ENCODE assay signal across 14 cellular contexts in the genomic region with DNA sequence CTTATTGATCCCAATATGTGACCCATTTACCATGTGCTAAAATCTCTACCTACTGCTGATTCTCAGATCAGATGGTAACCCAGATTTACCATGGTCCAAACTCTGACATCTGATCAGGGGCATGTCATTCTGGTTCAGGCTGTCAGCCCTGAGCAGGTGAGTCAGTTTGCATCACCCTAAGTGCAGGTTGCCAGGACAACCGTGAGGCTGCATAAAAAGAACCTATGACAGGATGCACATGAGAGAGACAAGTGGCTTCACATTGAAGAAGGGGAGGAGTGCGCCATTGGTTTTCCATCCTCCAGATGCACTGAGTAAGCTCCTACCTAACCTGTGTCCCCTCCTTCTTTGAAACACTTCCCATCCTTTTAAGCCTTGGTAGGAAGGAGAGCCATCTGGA. TPM values are rescaled to one million over a fixed set of nuclear protein-coding genes. Genes with fewer than 3 reads are reported as not detected.
A peak's percentile ranks its signal among the peaks of the same experiment; 100 is the strongest.
DNase-seq lines count a peak whose midpoint lies in the region; ATAC-seq and TF ChIP-seq lines count a peak whose summit lies in the region.
"Had no signal": no experiment of that assay in that cellular context is flagged by ENCODE, and none has a peak within 500 bp of the region (broad histone marks: within the 10 kb centered on the region; RNA-seq: fewer than 3 reads in every experiment).

No MANE protein-coding gene starts in this region.

- no peak for TF ChIP-seq CTCF in GM13977 (IDR thresholded peaks at IDR 0.05; ENCODE audit: extremely low read depth, insufficient read depth, missing control alignments)

- no peaks in the 10 kb centered on the region for H3K4me1 Mint-ChIP-seq in activated CD4-positive, alpha-beta T cell treated with anti-CD3 and anti-CD28 coated beads, Interleukin-2, amount 10 ng/mL, durations not matched to agents 7 days and 5 days
- H3K4me1 Mint-ChIP-seq in activated CD8-positive, alpha-beta T cell treated with anti-CD3 and anti-CD28 coated beads, Interleukin-2, amount 10 ng/mL, durations not matched to agents 7 days and 5 days (ENCODE audit: low read depth): no peaks in the 10 kb centered on the region
- H3K4me1 Mint-ChIP-seq in naive B cell: no peaks in the 10 kb centered on the region

- no peaks in the 10 kb centered on the region for H3K9me3 Mint-ChIP-seq in activated CD4-positive, alpha-beta T cell treated with anti-CD3 and anti-CD28 coated beads, Interleukin-2, amount 10 ng/mL, durations not matched to agents 7 days and 5 days
- no peaks in the 10 kb centered on the region for H3K9me3 Mint-ChIP-seq in activated CD8-positive, alpha-beta T cell treated with anti-CD3 and anti-CD28 coated beads, Interleukin-2, amount 10 ng/mL, durations not matched to agents 7 days and 5 days (ENCODE audit: insufficient read depth)
- no peaks in the 10 kb centered on the region for H3K9me3 Mint-ChIP-seq in naive B cell

- no peak overlapping the region for H3K27ac Mint-ChIP-seq in activated CD4-positive, alpha-beta T cell treated with anti-CD3 and anti-CD28 coated beads, Interleukin-2, amount 10 ng/mL, durations not matched to agents 7 days and 5 days
- H3K27ac Mint-ChIP-seq in activated CD8-positive, alpha-beta T cell treated with anti-CD3 and anti-CD28 coated beads, Interleukin-2, amount 10 ng/mL, durations not matched to agents 7 days and 5 days: no peak overlapping the region
- no peak overlapping the region for H3K27ac Mint-ChIP-seq in naive B cell

- in situ Hi-C loops in GM13977 (cut with MboI; ENCODE audit: low pct_unique_long_range_greater_than_20kb, low sequenced_read_pairs, unreplicated experiment): no loop called here

- H3K27me3 Mint-ChIP-seq in activated CD4-positive, alpha-beta T cell treated with anti-CD3 and anti-CD28 coated beads, Interleukin-2, amount 10 ng/mL, durations not matched to agents 7 days and 5 days: peaks cover 25% of the 10 kb centered on the region
- peaks cover 42% of the 10 kb centered on the region for H3K27me3 Mint-ChIP-seq in activated CD8-positive, alpha-beta T cell treated with anti-CD3 and anti-CD28 coated beads, Interleukin-2, amount 10 ng/mL, durations not matched to agents 7 days and 5 days (ENCODE audit: low read depth)
- H3K27me3 Mint-ChIP-seq in naive B cell: peaks cover 25 to 42% (median 34%) of the 10 kb centered on the region in 3 donors

- DNase-seq in activated CD4-positive, alpha-beta T cell treated with anti-CD3 and anti-CD28 coated beads, Interleukin-2, amount 10 ng/mL, durations not matched to agents 7 days and 5 days: peak; percentile 12
- DNase-seq in activated CD4-positive, alpha-beta T cell treated with anti-CD3 and anti-CD28 coated beads for 4 hours: no peak
- DNase-seq in M059J (ENCODE audit: low read depth): peak; percentile 46
- DNase-seq in activated CD8-positive, alpha-beta T cell treated with anti-CD3 and anti-CD28 coated beads, Interleukin-2, amount 10 ng/mL, durations not matched to agents 7 days and 5 days: no peak
- no peak for DNase-seq in naive B cell
- no peak for DNase-seq in GM13977 (ENCODE audit: low spot score)
- no peak for DNase-seq in KG1 (lab: John Stamatoyannopoulos, UW)
- DNase-seq in kidney glomerular epithelial cell (lab: John Stamatoyannopoulos, UW): no peak
- DNase-seq: amygdala; right lobe of liver; stimulated activated naive CD4-positive, alpha-beta T cell treated with Interleukin-2 at 50 U/mL for 16 hours; upper lobe of right lung; WERI-Rb-1 had no signal

- no peaks in the 10 kb centered on the region for H3K36me3 Mint-ChIP-seq in activated CD4-positive, alpha-beta T cell treated with anti-CD3 and anti-CD28 coated beads, Interleukin-2, amount 10 ng/mL, durations not matched to agents 7 days and 5 days (ENCODE audit: low read depth)
- no peaks in the 10 kb centered on the region for H3K36me3 Mint-ChIP-seq in activated CD8-positive, alpha-beta T cell treated with anti-CD3 and anti-CD28 coated beads, Interleukin-2, amount 10 ng/mL, durations not matched to agents 7 days and 5 days (ENCODE audit: low read depth)
- H3K36me3 Mint-ChIP-seq in naive B cell: peaks cover 0 to 8% of the 10 kb centered on the region in 2 donors

- ATAC-seq in activated CD8-positive, alpha-beta T cell treated with anti-CD3 and anti-CD28 coated beads, Interleukin-2, amount 10 ng/mL, durations not matched to agents 7 days and 5 days: peak; percentile 64
- peak; percentile 20 to 34 for ATAC-seq in naive B cell (ENCODE audit: low read depth in 2 of 2)

- H3K4me3 Mint-ChIP-seq in activated CD4-positive, alpha-beta T cell treated with anti-CD3 and anti-CD28 coated beads, Interleukin-2, amount 10 ng/mL, durations not matched to agents 7 days and 5 days: no peak overlapping the region
- H3K4me3 Mint-ChIP-seq in activated CD8-positive, alpha-beta T cell treated with anti-CD3 and anti-CD28 coated beads, Interleukin-2, amount 10 ng/mL, durations not matched to agents 7 days and 5 days: no peak overlapping the region
- H3K4me3 Mint-ChIP-seq in naive B cell: no peak overlapping the region

- CTCF ChIA-PET in activated CD4-positive, alpha-beta T cell treated with anti-CD3 and anti-CD28 coated beads, Interleukin-2, amount 10 ng/mL, durations not matched to agents 7 days and 5 days (lab: Charles Lee): interaction anchor here (0.6 to 1.2 kb wide), 2 partner anchors 18 to 182 kb away, joined by 3 read pairs; no protein-coding TSS in a partner anchor
- CTCF ChIA-PET in activated CD8-positive, alpha-beta T cell treated with anti-CD3 and anti-CD28 coated beads, Interleukin-2, amount 10 ng/mL, durations not matched to agents 7 days and 5 days (lab: Charles Lee): interaction anchor here (1.1 to 2.2 kb wide), 2 partner anchors 16 to 18 kb away, joined by 3 to 7 read pairs; no protein-coding TSS in a partner anchor

- POLR2A ChIA-PET in activated CD4-positive, alpha-beta T cell treated with anti-CD3 and anti-CD28 coated beads, Interleukin-2, amount 10 ng/mL, durations not matched to agents 7 days and 5 days (lab: Charles Lee): no interaction called here
- POLR2A ChIA-PET in activated CD8-positive, alpha-beta T cell treated with anti-CD3 and anti-CD28 coated beads, Interleukin-2, amount 10 ng/mL, durations not matched to agents 7 days and 5 days (lab: Charles Lee): no interaction called here

RNA-seq across cellular contexts. Expression of a gene that starts 0.8 kb away (rescaled TPM):
- not detected for total RNA-seq in activated CD4-positive, alpha-beta T cell treated with anti-CD3 and anti-CD28 coated beads, Interleukin-2, amount 10 ng/mL, durations not matched to agents 7 days and 5 days
- 0.74 and 3.1 TPM in 2 replicates for total RNA-seq in M059J (2014; rRNA removed; shearing (Covaris generic))
- not detected for total RNA-seq in activated CD8-positive, alpha-beta T cell treated with anti-CD3 and anti-CD28 coated beads, Interleukin-2, amount 10 ng/mL, durations not matched to agents 7 days and 5 days
- polyA plus RNA-seq in naive B cell (ENCODE audit: low read depth in 6 of 6): not detected
- total RNA-seq: mesenteric fat pad, upper lobe of right lung had no signal

RNA-seq across cellular contexts. Expression of a gene that starts 22.4 kb away (rescaled TPM):
- total RNA-seq in activated CD4-positive, alpha-beta T cell treated with anti-CD3 and anti-CD28 coated beads, Interleukin-2, amount 10 ng/mL, durations not matched to agents 7 days and 5 days: 10 to 100 TPM; 33.1 to 36.6 TPM
- 21.4 and 31.9 TPM in 2 replicates for total RNA-seq in M059J (2014; rRNA removed; shearing (Covaris generic))
- total RNA-seq in activated CD8-positive, alpha-beta T cell treated with anti-CD3 and anti-CD28 coated beads, Interleukin-2, amount 10 ng/mL, durations not matched to agents 7 days and 5 days: 10 to 100 TPM; 28.2 to 28.3 TPM
- 10 to 100 TPM; 26.5 to 33.6 (median 28.9) TPM for polyA plus RNA-seq in naive B cell (ENCODE audit: low read depth in 6 of 6)

Comparison
In these comparisons a context has a peak if more than half of its experiments do, and no peak if none do; other contexts are left out.
1. DNase-seq: peak in activated CD4-positive, alpha-beta T cell treated with anti-CD3 and anti-CD28 coated beads, Interleukin-2, amount 10 ng/mL, durations not matched to agents 7 days and 5 days (single experiment) and M059J (single experiment); none in activated CD4-positive, alpha-beta T cell treated with anti-CD3 and anti-CD28 coated beads for 4 hours (0 of 2), activated CD8-positive, alpha-beta T cell treated with anti-CD3 and anti-CD28 coated beads, Interleukin-2, amount 10 ng/mL, durations not matched to agents 7 days and 5 days (single experiment), naive B cell (single experiment), GM13977 (single experiment), KG1 (single experiment) and kidney glomerular epithelial cell (single experiment).